14 cellular contexts compared by ENCODE assay signal in the genomic region with DNA sequence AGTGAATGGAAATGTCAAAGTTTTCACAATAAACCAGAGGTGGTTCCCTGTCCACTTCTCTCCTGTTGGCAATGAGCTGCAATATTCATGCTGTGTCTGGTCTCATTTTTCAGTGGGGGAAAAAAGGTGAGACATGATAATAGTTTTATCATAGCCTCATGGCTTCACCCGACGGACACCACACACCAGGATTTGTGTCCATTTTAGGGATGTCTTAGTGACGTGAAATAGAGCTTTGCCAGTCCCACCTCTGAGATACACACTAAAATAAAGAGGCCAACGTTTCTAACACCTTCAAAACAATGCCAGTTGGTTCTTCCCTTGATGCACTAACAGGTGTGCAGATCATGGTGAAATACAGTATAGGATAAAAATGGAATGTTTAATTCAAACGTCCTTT.
"Had no signal": no experiment of that assay in that cellular context is flagged by ENCODE, and none has a peak within 500 bp of the region (broad histone marks: within the 10 kb centered on the region; RNA-seq: fewer than 3 reads in every experiment).

No MANE protein-coding gene starts in this region.

- H3K9me3 ChIP-seq: pancreas, vagina had no signal

- H3K4me1 ChIP-seq: left lung, pancreas, vagina had no signal

- H3K4me3 ChIP-seq: heart left ventricle, left lung, pancreas, vagina had no signal

- H3K27ac ChIP-seq: left lung, vagina had no signal

- DNase-seq: activated CD4-positive, alpha-beta T cell treated with anti-CD3 and anti-CD28 coated beads, Interleukin-2, amount 50 U/mL, for 4 hours; activated CD4-positive, CD25-positive, alpha-beta regulatory T cell treated with anti-CD3 and anti-CD28 coated beads, Interleukin-2, amount 50 U/mL, for 72 hours; activated naive CD4-positive, alpha-beta T cell treated with Interleukin-2 at 50 U/mL for 16 hours; foreskin melanocyte; heart left ventricle; left lung; mesenchymal stem cell; pancreas; stimulated activated CD4-positive, alpha-beta T cell treated with anti-CD3 and anti-CD28 coated beads, Interleukin-4, amount 100 ng/mL, for 1 hour; SW 1271; T-helper 9 cell had no signal

- H3K4me1 Mint-ChIP-seq: neural crest cell had no signal

- H3K36me3 ChIP-seq: heart left ventricle, left lung, pancreas, vagina had no signal

- H3K4me3 Mint-ChIP-seq: neural crest cell; stimulated activated naive CD8-positive, alpha-beta T cell treated with anti-CD3 and anti-CD28 coated beads, Interleukin-15, Interleukin-2, amounts not matched to agents 100 ng/mL and 50 ng/mL, for 24 hours had no signal

- H3K27me3 ChIP-seq: heart left ventricle, left lung, pancreas, vagina had no signal
